ENCODE assay signal across 8 cellular contexts in genomic region chr5:43007911-43008368, GRCh38. TPM values are rescaled to one million over a fixed set of nuclear protein-coding genes. Genes with fewer than 3 reads are reported as not detected.
A peak's percentile ranks its signal among the peaks of the same experiment; 100 is the strongest.
DNase-seq lines count a peak whose midpoint lies in the region; ATAC-seq and TF ChIP-seq lines count a peak whose summit lies in the region.

No MANE protein-coding gene starts in this region.

- H3K4me3 ChIP-seq in AG09309 (ENCODE audit: control insufficient read depth, low read depth, low read length) (peak overlapping the region; percentile 27), left lung (peak overlapping the region; percentile 22 to 48)

- H3K9me3 Mint-ChIP-seq in WTC11 = peaks cover 3% of the 10 kb centered on the region; the same call in 1 of the 2 replicates
- H3K9me3 Mint-ChIP-seq in central memory CD8-positive, alpha-beta T cell = no peaks in the 10 kb centered on the region

- ATAC-seq in GM19025 (IDR thresholded peaks at IDR 0.05; ENCODE audit: low read depth, unreplicated experiment) = peak; percentile 48
- ATAC-seq in HG03159 (IDR thresholded peaks at IDR 0.05; ENCODE audit: unreplicated experiment) = peak; percentile 51
- ATAC-seq in WTC11 = peak; percentile 75
- ATAC-seq in central memory CD8-positive, alpha-beta T cell (replicated peaks; ENCODE audit: extremely low read depth, poor library complexity, severe bottlenecking) = peak; percentile 68
- peak; percentile 71 for ATAC-seq in left lung

- CTCF ChIA-PET in WTC11 (lab: Charles Lee) = interaction anchor here (0.6 to 2.0 kb wide), 17 partner anchors 9 to 476 kb away, joined by 3 to 11 read pairs (median 5); partner anchors contain the start of gene TMEM267

- H3K4me1 ChIP-seq in left lung = peaks cover 0 to 25% of the 10 kb centered on the region in 2 donors

- H3K4me3 Mint-ChIP-seq in WTC11 = peak overlapping the region; percentile 78
- H3K4me3 Mint-ChIP-seq in central memory CD8-positive, alpha-beta T cell = peak overlapping the region; percentile 77

- peak overlapping the region; percentile 95 to 96 for H3K27ac ChIP-seq in left lung

- peaks cover 0 to 74% of the 10 kb centered on the region in 2 donors for H3K27me3 ChIP-seq in left lung

- no peak for DNase-seq in AG09309 (ENCODE audit: low read depth)
- peak; percentile 80 for DNase-seq in NCI-H345 (lab: John Stamatoyannopoulos, UW)
- peak; percentile 73 for DNase-seq in WTC11 (ENCODE audit: low spot score)
- peak; percentile 67 to 84 for DNase-seq in central memory CD8-positive, alpha-beta T cell (ENCODE audit: low spot score in 2 of 2)
- peak; percentile 76 to 91 for DNase-seq in left lung
- DNase-seq in stimulated activated CD4-positive, alpha-beta T cell treated with anti-CD3 and anti-CD28 coated beads, TNF-alpha, amount 100 ng/mL, for 4 hours (ENCODE audit: low read depth in 3 of 3) = peak; percentile 53 to 67 (median 60)

- H3K36me3 ChIP-seq in left lung = no peaks in the 10 kb centered on the region

- TF ChIP-seq CTCF in AG09309 (IDR thresholded peaks at IDR 0.05; ENCODE audit: control insufficient read depth, insufficient read depth, low read depth, low read length, missing control alignments) (peak; percentile 5), WTC11 (IDR thresholded peaks at IDR 0.05) (no peak), left lung (IDR thresholded peaks at IDR 0.05) (no peak)

- intact Hi-C loops in left lung (cut with DNase I) = no loop called here

- peaks cover 89% of the 10 kb centered on the region for H3K27me3 Mint-ChIP-seq in WTC11 (ENCODE audit: low read depth)
- H3K27me3 Mint-ChIP-seq in central memory CD8-positive, alpha-beta T cell = no peaks in the 10 kb centered on the region

- H3K9me3 ChIP-seq in left lung = no peaks in the 10 kb centered on the region

- H3K4me1 Mint-ChIP-seq in WTC11 = peaks cover 34% of the 10 kb centered on the region
- peaks cover 41% of the 10 kb centered on the region for H3K4me1 Mint-ChIP-seq in central memory CD8-positive, alpha-beta T cell

- H3K27ac Mint-ChIP-seq in WTC11 = peak overlapping the region; percentile 92
- peak overlapping the region; percentile 94 for H3K27ac Mint-ChIP-seq in central memory CD8-positive, alpha-beta T cell (ENCODE audit: low read depth)

- H3K36me3 Mint-ChIP-seq in WTC11 = no peaks in the 10 kb centered on the region
- H3K36me3 Mint-ChIP-seq in central memory CD8-positive, alpha-beta T cell (ENCODE audit: insufficient read depth) = peaks cover 30% of the 10 kb centered on the region

- POLR2A ChIA-PET in WTC11 (lab: Charles Lee) = interaction anchor here (1.1 to 1.4 kb wide), 3 partner anchors 9 to 113 kb away, joined by 3 read pairs; partner anchors contain the start of gene ZNF131

TF ChIP-seq in WTC11, 78 proteins besides CTCF, POLR2A, EP300 and RAD21:
- no peak for TF ChIP-seq FOXP4 (CRISPR knock-in tag; IDR thresholded peaks at IDR 0.05)
- TF ChIP-seq NR1H2 (CRISPR knock-in tag; IDR thresholded peaks at IDR 0.05) = no peak
- 0 out of 2 replicates have a peak, but pooled peaks have one; percentile 21 for TF ChIP-seq ZNF281 (CRISPR knock-in tag; IDR thresholded peaks at IDR 0.05)
- TF ChIP-seq USF2 (CRISPR knock-in tag; IDR thresholded peaks at IDR 0.05) = no peak
- 0 out of 2 replicates have a peak, but pooled peaks have one; percentile 43 for TF ChIP-seq NFYB (CRISPR knock-in tag; conservative IDR thresholded peaks at IDR 0.05; ENCODE audit: low read depth)
- no peak for TF ChIP-seq ZNF416 (CRISPR knock-in tag; IDR thresholded peaks at IDR 0.05)
- no peak for TF ChIP-seq CBFB (CRISPR knock-in tag; IDR thresholded peaks at IDR 0.05; ENCODE audit: low read depth)
- TF ChIP-seq TCF7 (CRISPR knock-in tag; IDR thresholded peaks at IDR 0.05; ENCODE audit: low read depth) = no peak

RNA-seq across cellular contexts. Expression of gene ANXA2R, which starts 32.2 kb away (rescaled TPM):
- total RNA-seq in WTC11 (2021) = 0.72 to 1.1 TPM (median 0.96 TPM) in 3 replicates
- 1 to 10 TPM; 2.3 to 2.9 TPM for total RNA-seq in left lung
